8 cellular contexts compared by ENCODE assay signal in genomic region chr9:137129456-137130175, GRCh38. TPM values are rescaled to one million over a fixed set of nuclear protein-coding genes. Genes with fewer than 3 reads are reported as not detected.
DNase-seq lines count a peak whose midpoint lies in the region; ATAC-seq and TF ChIP-seq lines count a peak whose summit lies in the region.

No MANE protein-coding gene starts in this region.

- H3K4me1 Mint-ChIP-seq in activated naive CD8-positive, alpha-beta T cell treated with anti-CD3 and anti-CD28 coated beads, Interleukin-2, amount 10 ng/mL, durations not matched to agents 7 days and 5 days, result peaks cover 26% of the 10 kb centered on the region

- POLR2A ChIA-PET in activated naive CD8-positive, alpha-beta T cell treated with anti-CD3 and anti-CD28 coated beads, Interleukin-2, amount 10 ng/mL, durations not matched to agents 7 days and 5 days (lab: Charles Lee), result interaction anchor here (0.5 to 3.7 kb wide), 27 partner anchors 15 to 401 kb away, joined by 3 to 37 read pairs (median 5); partner anchors contain the start of genes ANAPC2, CLIC3, CYSRT1 and DPP7

- H3K4me3 Mint-ChIP-seq in activated naive CD8-positive, alpha-beta T cell treated with anti-CD3 and anti-CD28 coated beads, Interleukin-2, amount 10 ng/mL, durations not matched to agents 7 days and 5 days, result peak overlapping the region; percentile 89

- no peak for TF ChIP-seq POLR2A in ovary (IDR thresholded peaks at IDR 0.05)

- H3K4me3 ChIP-seq in GM06990 (replicated peaks; ENCODE audit: low read depth, low read length), result peak overlapping the region; percentile 82
- H3K4me3 ChIP-seq in ovary, result peak overlapping the region; percentile 65
- peak overlapping the region; percentile 66 for H3K4me3 ChIP-seq in thymus (ENCODE audit: low read length)

- H3K36me3 ChIP-seq in GM06990 (ENCODE audit: control insufficient read depth, insufficient read depth, low read length) (no peaks in the 10 kb centered on the region), ovary (no peaks in the 10 kb centered on the region), thymus (ENCODE audit: control insufficient read depth, insufficient read depth) (no peaks in the 10 kb centered on the region)

- H3K27ac ChIP-seq in ovary, result peak overlapping the region in 1 of 2 donors; percentile 31
- H3K27ac ChIP-seq in thymus (ENCODE audit: low read depth), result peak overlapping the region; percentile 72

- no peaks in the 10 kb centered on the region for H3K36me3 Mint-ChIP-seq in activated naive CD8-positive, alpha-beta T cell treated with anti-CD3 and anti-CD28 coated beads, Interleukin-2, amount 10 ng/mL, durations not matched to agents 7 days and 5 days

- H3K27ac Mint-ChIP-seq in activated naive CD8-positive, alpha-beta T cell treated with anti-CD3 and anti-CD28 coated beads, Interleukin-2, amount 10 ng/mL, durations not matched to agents 7 days and 5 days, result peak overlapping the region; percentile 78

- H3K9me3 ChIP-seq in ovary (peaks cover 0 to 6% of the 10 kb centered on the region in 2 donors), thymus (ENCODE audit: control insufficient read depth) (no peaks in the 10 kb centered on the region)

- intact Hi-C loops in Right ventricle myocardium superior (cut with DNase I) (no loop called here), ovary (cut with DNase I) (loop anchor here in 1 of 4 donors (5.0 kb wide), 1 partner anchor 98 kb away; the partner anchor contains the start of genes CYSRT1 and RNF224)

- peaks cover 17% of the 10 kb centered on the region for H3K27me3 Mint-ChIP-seq in activated naive CD8-positive, alpha-beta T cell treated with anti-CD3 and anti-CD28 coated beads, Interleukin-2, amount 10 ng/mL, durations not matched to agents 7 days and 5 days

- WGBS in ovary, 3 donors, result 0 to 1% (median 1%) methylated on average over 81 to 86 of the region's 86 CpGs
- WGBS in thymus, result under 1% methylated on average over 86 of the region's 86 CpGs

- peaks cover 12% of the 10 kb centered on the region for H3K4me1 ChIP-seq in ovary (ENCODE audit: insufficient read depth)
- peaks cover 25% of the 10 kb centered on the region for H3K4me1 ChIP-seq in thymus (ENCODE audit: control insufficient read depth, insufficient read depth, low read length)

- peak; percentile 96 for DNase-seq in GM06990 (ENCODE audit: extremely low read depth, insufficient read length)
- DNase-seq in NCI-H1092 treated with DMSO at 0.1 percent for 48 hours (lab: John Stamatoyannopoulos, UW), result peak; percentile 89
- DNase-seq in SKM-1 treated with dmso at 0.1 percent for 144 hours (lab: John Stamatoyannopoulos, UW; ENCODE audit: unreplicated experiment), result peak; percentile 93
- DNase-seq in activated naive CD8-positive, alpha-beta T cell treated with anti-CD3 and anti-CD28 coated beads, Interleukin-2, amount 10 ng/mL, durations not matched to agents 7 days and 5 days, result peak; percentile 90
- peak; percentile 96 for DNase-seq in Right ventricle myocardium superior
- peak; percentile 64 to 88 (median 75) for DNase-seq in ovary

- no peak for TF ChIP-seq EP300 in ovary (IDR thresholded peaks at IDR 0.05)

- ATAC-seq in HG02571 (IDR thresholded peaks at IDR 0.05; ENCODE audit: unreplicated experiment), result peak; percentile 73
- peak; percentile 96 for ATAC-seq in activated naive CD8-positive, alpha-beta T cell treated with anti-CD3 and anti-CD28 coated beads, Interleukin-2, amount 10 ng/mL, durations not matched to agents 7 days and 5 days (ENCODE audit: low read depth)
- ATAC-seq in Right ventricle myocardium superior (ENCODE audit: poor library complexity), result peak; percentile 99

- H3K9me3 Mint-ChIP-seq in activated naive CD8-positive, alpha-beta T cell treated with anti-CD3 and anti-CD28 coated beads, Interleukin-2, amount 10 ng/mL, durations not matched to agents 7 days and 5 days, result no peaks in the 10 kb centered on the region

- no peaks in the 10 kb centered on the region for H3K27me3 ChIP-seq in GM06990 (replicated peaks; ENCODE audit: control insufficient read depth, insufficient read depth, low read length)
- H3K27me3 ChIP-seq in ovary, result no peaks in the 10 kb centered on the region
- no peaks in the 10 kb centered on the region for H3K27me3 ChIP-seq in thymus (ENCODE audit: control insufficient read depth, insufficient read depth)

- TF ChIP-seq CTCF in GM06990 (IDR thresholded peaks at IDR 0.05; ENCODE audit: insufficient read depth, low read length, poor library complexity, severe bottlenecking) (no peak), ovary (IDR thresholded peaks at IDR 0.05) (no peak)

RNA-seq across cellular contexts. Expression of gene GRIN1, which starts 9.3 kb away (rescaled TPM):
- total RNA-seq in activated naive CD8-positive, alpha-beta T cell treated with anti-CD3 and anti-CD28 coated beads, Interleukin-2, amount 10 ng/mL, durations not matched to agents 7 days and 5 days, result not detected
- not detected for total RNA-seq in Right ventricle myocardium superior
- under 1 TPM in 1 of 7 donors, not detected in 6; 0.15 TPM for total RNA-seq in ovary
- not detected for polyA plus RNA-seq in ovary
- polyA plus RNA-seq in thymus, result 0.18 TPM

RNA-seq across cellular contexts. Expression of gene DPP7, which starts 15.1 kb away (rescaled TPM):
- total RNA-seq in activated naive CD8-positive, alpha-beta T cell treated with anti-CD3 and anti-CD28 coated beads, Interleukin-2, amount 10 ng/mL, durations not matched to agents 7 days and 5 days, result 100 to 1,000 TPM; 314 to 322 TPM
- 153 TPM for total RNA-seq in Right ventricle myocardium superior
- 100 to 1,000 TPM in 2 of 7 donors, 10 to 100 TPM in 5; 39.8 to 117 (median 95.6) TPM for total RNA-seq in ovary
- polyA plus RNA-seq in ovary, result 10 to 100 TPM in 1 of 2 donors, 1 to 10 TPM in 1; 3.0 to 88.7 TPM
- 476 TPM for polyA plus RNA-seq in thymus

RNA-seq across cellular contexts. Expression of gene LRRC26, which starts 40.2 kb away (rescaled TPM):
- total RNA-seq in activated naive CD8-positive, alpha-beta T cell treated with anti-CD3 and anti-CD28 coated beads, Interleukin-2, amount 10 ng/mL, durations not matched to agents 7 days and 5 days, result not detected
- not detected for total RNA-seq in Right ventricle myocardium superior
- total RNA-seq in ovary, result 1 to 10 TPM in 1 of 7 donors, under 1 TPM in 1, not detected in 5; 0.23 to 3.0 TPM
- not detected for polyA plus RNA-seq in ovary
- polyA plus RNA-seq in thymus, result 0.05 TPM

RNA-seq across cellular contexts. Expression of gene TMEM210, which starts 42.2 kb away (rescaled TPM):
- total RNA-seq in activated naive CD8-positive, alpha-beta T cell treated with anti-CD3 and anti-CD28 coated beads, Interleukin-2, amount 10 ng/mL, durations not matched to agents 7 days and 5 days, result not detected
- total RNA-seq in Right ventricle myocardium superior (not detected), ovary (not detected)
- polyA plus RNA-seq in ovary (not detected), thymus (0.07 TPM)

RNA-seq across cellular contexts. Expression of gene MAN1B1, which starts 42.8 kb away (rescaled TPM):
- 10 to 100 TPM; 63.2 to 63.9 TPM for total RNA-seq in activated naive CD8-positive, alpha-beta T cell treated with anti-CD3 and anti-CD28 coated beads, Interleukin-2, amount 10 ng/mL, durations not matched to agents 7 days and 5 days
- total RNA-seq in Right ventricle myocardium superior, result 20.3 TPM
- total RNA-seq in ovary, result 10 to 100 TPM; 30.2 to 55.1 (median 38.6) TPM
- 100 to 1,000 TPM in 1 of 2 donors, 10 to 100 TPM in 1; 44.0 to 109 TPM for polyA plus RNA-seq in ovary
- polyA plus RNA-seq in thymus, result 107 TPM
